1 cellular context compared by ENCODE assay signal in the genomic region with DNA sequence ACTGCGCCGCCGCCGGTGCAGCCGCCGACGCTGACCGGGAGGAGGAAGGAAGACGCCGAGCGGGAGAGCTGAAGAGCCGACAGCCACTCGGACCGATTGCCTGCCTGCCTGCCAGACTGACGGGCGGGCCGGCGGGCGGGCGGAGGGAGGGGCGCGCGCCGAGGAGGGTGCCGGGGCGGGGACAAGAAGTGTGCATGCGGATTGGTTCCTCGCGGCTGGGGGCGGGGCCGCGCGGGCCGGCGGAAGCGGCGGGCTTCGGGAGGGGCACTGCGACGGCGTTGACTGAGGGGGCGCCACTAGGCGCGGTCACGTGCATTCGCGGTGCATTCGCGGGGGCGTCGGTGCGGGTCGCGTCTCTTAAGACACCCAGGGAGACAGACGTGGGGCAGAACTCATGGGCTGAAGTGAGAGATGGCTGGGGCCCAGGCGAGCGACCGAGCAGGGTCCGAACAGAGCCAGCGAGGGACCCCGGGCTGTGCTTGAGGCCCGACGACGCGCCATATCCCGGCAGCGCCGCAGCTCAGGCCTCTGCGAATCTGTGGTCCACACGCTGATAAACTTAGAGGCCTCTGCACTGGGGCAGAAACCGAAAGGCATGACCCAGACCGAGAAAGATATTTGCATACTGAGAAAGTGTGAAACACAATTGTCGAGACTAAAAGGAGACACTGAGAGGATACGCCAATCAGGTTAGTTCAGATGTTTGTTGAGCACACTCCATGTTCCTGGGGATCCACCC.
TF ChIP-seq lines count a peak whose summit lies in the region.

A gene (minus strand): TSS at position 118 of the 739 bp plus-strand sequence. CDS start 205 bp downstream, outside the sequence.

TF ChIP-seq in HepG2, 621 proteins besides CTCF, POLR2A, EP300 and RAD21 (continued from another document and continues in another):
- TF ChIP-seq, protein P1, sequence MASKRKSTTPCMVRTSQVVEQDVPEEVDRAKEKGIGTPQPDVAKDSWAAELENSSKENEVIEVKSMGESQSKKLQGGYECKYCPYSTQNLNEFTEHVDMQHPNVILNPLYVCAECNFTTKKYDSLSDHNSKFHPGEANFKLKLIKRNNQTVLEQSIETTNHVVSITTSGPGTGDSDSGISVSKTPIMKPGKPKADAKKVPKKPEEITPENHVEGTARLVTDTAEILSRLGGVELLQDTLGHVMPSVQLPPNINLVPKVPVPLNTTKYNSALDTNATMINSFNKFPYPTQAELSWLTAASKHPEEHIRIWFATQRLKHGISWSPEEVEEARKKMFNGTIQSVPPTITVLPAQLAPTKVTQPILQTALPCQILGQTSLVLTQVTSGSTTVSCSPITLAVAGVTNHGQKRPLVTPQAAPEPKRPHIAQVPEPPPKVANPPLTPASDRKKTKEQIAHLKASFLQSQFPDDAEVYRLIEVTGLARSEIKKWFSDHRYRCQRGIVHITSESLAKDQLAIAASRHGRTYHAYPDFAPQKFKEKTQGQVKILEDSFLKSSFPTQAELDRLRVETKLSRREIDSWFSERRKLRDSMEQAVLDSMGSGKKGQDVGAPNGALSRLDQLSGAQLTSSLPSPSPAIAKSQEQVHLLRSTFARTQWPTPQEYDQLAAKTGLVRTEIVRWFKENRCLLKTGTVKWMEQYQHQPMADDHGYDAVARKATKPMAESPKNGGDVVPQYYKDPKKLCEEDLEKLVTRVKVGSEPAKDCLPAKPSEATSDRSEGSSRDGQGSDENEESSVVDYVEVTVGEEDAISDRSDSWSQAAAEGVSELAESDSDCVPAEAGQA (IDR thresholded peaks at IDR 0.05; ENCODE audit: low read depth): no peak
- TF ChIP-seq, protein P1 (CRISPR knock-in tag; IDR thresholded peaks at IDR 0.05; ENCODE audit: borderline replicate concordance): no peak
- peak; percentile 46 for TF ChIP-seq PHF21A (CRISPR knock-in tag; IDR thresholded peaks at IDR 0.05)
- no peak for TF ChIP-seq ZNF720 (CRISPR knock-in tag; IDR thresholded peaks at IDR 0.05)
- no peak for TF ChIP-seq ZNF207 (IDR thresholded peaks at IDR 0.05; ENCODE audit: borderline replicate concordance)
- TF ChIP-seq HOXD1 (CRISPR knock-in tag; IDR thresholded peaks at IDR 0.05): peak; percentile 80; the same call in 1 of the 2 replicates
- TF ChIP-seq ZNF44 (CRISPR knock-in tag; IDR thresholded peaks at IDR 0.05): no peak
- TF ChIP-seq ZNF615 (CRISPR knock-in tag; IDR thresholded peaks at IDR 0.05; ENCODE audit: borderline replicate concordance): no peak
- TF ChIP-seq ZMYM2 (CRISPR knock-in tag; IDR thresholded peaks at IDR 0.05): no peak
- no peak for TF ChIP-seq LCORL (IDR thresholded peaks at IDR 0.05)
- TF ChIP-seq LCORL (CRISPR knock-in tag; IDR thresholded peaks at IDR 0.05): peak; percentile 80
- 0 out of 2 replicates have a peak, but pooled peaks have one; percentile 33 for TF ChIP-seq RFXANK (CRISPR knock-in tag; IDR thresholded peaks at IDR 0.05)
- TF ChIP-seq ZNF160 (CRISPR knock-in tag; IDR thresholded peaks at IDR 0.05): peak; percentile 80
- TF ChIP-seq POLR2G (IDR thresholded peaks at IDR 0.05; ENCODE audit: low read depth, low read length): peak; percentile 79
- TF ChIP-seq ZBTB21 (CRISPR knock-in tag; IDR thresholded peaks at IDR 0.05): no peak
- TF ChIP-seq ZSCAN20 (CRISPR knock-in tag; IDR thresholded peaks at IDR 0.05; ENCODE audit: borderline replicate concordance): no peak
- no peak for TF ChIP-seq ZNF34 (CRISPR knock-in tag; IDR thresholded peaks at IDR 0.05; ENCODE audit: borderline replicate concordance)
- TF ChIP-seq, protein P2, sequence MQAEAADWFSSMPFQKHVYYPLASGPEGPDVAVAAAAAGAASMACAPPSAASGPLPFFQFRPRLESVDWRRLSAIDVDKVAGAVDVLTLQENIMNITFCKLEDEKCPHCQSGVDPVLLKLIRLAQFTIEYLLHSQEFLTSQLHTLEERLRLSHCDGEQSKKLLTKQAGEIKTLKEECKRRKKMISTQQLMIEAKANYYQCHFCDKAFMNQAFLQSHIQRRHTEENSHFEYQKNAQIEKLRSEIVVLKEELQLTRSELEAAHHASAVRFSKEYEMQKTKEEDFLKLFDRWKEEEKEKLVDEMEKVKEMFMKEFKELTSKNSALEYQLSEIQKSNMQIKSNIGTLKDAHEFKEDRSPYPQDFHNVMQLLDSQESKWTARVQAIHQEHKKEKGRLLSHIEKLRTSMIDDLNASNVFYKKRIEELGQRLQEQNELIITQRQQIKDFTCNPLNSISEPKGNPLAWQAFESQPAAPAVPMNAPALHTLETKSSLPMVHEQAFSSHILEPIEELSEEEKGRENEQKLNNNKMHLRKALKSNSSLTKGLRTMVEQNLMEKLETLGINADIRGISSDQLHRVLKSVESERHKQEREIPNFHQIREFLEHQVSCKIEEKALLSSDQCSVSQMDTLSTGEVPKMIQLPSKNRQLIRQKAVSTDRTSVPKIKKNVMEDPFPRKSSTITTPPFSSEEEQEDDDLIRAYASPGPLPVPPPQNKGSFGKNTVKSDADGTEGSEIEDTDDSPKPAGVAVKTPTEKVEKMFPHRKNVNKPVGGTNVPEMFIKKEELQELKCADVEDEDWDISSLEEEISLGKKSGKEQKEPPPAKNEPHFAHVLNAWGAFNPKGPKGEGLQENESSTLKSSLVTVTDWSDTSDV (CRISPR knock-in tag; IDR thresholded peaks at IDR 0.05): no peak
- 0 out of 2 replicates have a peak, but pooled peaks have one; percentile 47 for TF ChIP-seq ZNF446 (CRISPR knock-in tag; IDR thresholded peaks at IDR 0.05)
- TF ChIP-seq, protein P3, sequence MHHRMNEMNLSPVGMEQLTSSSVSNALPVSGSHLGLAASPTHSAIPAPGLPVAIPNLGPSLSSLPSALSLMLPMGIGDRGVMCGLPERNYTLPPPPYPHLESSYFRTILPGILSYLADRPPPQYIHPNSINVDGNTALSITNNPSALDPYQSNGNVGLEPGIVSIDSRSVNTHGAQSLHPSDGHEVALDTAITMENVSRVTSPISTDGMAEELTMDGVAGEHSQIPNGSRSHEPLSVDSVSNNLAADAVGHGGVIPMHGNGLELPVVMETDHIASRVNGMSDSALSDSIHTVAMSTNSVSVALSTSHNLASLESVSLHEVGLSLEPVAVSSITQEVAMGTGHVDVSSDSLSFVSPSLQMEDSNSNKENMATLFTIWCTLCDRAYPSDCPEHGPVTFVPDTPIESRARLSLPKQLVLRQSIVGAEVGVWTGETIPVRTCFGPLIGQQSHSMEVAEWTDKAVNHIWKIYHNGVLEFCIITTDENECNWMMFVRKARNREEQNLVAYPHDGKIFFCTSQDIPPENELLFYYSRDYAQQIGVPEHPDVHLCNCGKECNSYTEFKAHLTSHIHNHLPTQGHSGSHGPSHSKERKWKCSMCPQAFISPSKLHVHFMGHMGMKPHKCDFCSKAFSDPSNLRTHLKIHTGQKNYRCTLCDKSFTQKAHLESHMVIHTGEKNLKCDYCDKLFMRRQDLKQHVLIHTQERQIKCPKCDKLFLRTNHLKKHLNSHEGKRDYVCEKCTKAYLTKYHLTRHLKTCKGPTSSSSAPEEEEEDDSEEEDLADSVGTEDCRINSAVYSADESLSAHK (CRISPR knock-in tag; IDR thresholded peaks at IDR 0.05; ENCODE audit: borderline replicate concordance): no peak
- TF ChIP-seq MYNN (CRISPR knock-in tag; IDR thresholded peaks at IDR 0.05; ENCODE audit: low read depth): no peak
- TF ChIP-seq, protein P4, sequence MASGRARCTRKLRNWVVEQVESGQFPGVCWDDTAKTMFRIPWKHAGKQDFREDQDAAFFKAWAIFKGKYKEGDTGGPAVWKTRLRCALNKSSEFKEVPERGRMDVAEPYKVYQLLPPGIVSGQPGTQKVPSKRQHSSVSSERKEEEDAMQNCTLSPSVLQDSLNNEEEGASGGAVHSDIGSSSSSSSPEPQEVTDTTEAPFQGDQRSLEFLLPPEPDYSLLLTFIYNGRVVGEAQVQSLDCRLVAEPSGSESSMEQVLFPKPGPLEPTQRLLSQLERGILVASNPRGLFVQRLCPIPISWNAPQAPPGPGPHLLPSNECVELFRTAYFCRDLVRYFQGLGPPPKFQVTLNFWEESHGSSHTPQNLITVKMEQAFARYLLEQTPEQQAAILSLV (CRISPR knock-in tag; IDR thresholded peaks at IDR 0.05; ENCODE audit: borderline replicate concordance): peak; percentile 86; the same call in 1 of the 2 replicates
- TF ChIP-seq ZNF564 (CRISPR knock-in tag; IDR thresholded peaks at IDR 0.05): peak; percentile 75; the same call in 1 of the 2 replicates
- TF ChIP-seq SMAD1 (CRISPR knock-in tag; IDR thresholded peaks at IDR 0.05; ENCODE audit: borderline replicate concordance, low read depth): 0 out of 2 replicates have a peak, but pooled peaks have one; percentile 20
- peak; percentile 89 for TF ChIP-seq PHF8 (CRISPR knock-in tag; IDR thresholded peaks at IDR 0.05)
- no peak for TF ChIP-seq NBN (conservative IDR thresholded peaks at IDR 0.05)
- TF ChIP-seq ZFP36L1 (CRISPR knock-in tag; IDR thresholded peaks at IDR 0.05): no peak
- TF ChIP-seq, protein P5, sequence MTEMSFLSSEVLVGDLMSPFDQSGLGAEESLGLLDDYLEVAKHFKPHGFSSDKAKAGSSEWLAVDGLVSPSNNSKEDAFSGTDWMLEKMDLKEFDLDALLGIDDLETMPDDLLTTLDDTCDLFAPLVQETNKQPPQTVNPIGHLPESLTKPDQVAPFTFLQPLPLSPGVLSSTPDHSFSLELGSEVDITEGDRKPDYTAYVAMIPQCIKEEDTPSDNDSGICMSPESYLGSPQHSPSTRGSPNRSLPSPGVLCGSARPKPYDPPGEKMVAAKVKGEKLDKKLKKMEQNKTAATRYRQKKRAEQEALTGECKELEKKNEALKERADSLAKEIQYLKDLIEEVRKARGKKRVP (CRISPR knock-in tag; IDR thresholded peaks at IDR 0.05): peak in 1 of 2 experiments; percentile 51; a peak in 1 of 4 replicates
- TF ChIP-seq, protein P6, sequence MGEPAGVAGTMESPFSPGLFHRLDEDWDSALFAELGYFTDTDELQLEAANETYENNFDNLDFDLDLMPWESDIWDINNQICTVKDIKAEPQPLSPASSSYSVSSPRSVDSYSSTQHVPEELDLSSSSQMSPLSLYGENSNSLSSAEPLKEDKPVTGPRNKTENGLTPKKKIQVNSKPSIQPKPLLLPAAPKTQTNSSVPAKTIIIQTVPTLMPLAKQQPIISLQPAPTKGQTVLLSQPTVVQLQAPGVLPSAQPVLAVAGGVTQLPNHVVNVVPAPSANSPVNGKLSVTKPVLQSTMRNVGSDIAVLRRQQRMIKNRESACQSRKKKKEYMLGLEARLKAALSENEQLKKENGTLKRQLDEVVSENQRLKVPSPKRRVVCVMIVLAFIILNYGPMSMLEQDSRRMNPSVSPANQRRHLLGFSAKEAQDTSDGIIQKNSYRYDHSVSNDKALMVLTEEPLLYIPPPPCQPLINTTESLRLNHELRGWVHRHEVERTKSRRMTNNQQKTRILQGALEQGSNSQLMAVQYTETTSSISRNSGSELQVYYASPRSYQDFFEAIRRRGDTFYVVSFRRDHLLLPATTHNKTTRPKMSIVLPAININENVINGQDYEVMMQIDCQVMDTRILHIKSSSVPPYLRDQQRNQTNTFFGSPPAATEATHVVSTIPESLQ (CRISPR knock-in tag; conservative IDR thresholded peaks at IDR 0.05): no peak
- peak; percentile 75; the same call in 1 of the 2 replicates for TF ChIP-seq SALL1 (CRISPR knock-in tag; IDR thresholded peaks at IDR 0.05)
- TF ChIP-seq JUNB (CRISPR knock-in tag; IDR thresholded peaks at IDR 0.05; ENCODE audit: borderline replicate concordance): no peak
- TF ChIP-seq, protein P7, sequence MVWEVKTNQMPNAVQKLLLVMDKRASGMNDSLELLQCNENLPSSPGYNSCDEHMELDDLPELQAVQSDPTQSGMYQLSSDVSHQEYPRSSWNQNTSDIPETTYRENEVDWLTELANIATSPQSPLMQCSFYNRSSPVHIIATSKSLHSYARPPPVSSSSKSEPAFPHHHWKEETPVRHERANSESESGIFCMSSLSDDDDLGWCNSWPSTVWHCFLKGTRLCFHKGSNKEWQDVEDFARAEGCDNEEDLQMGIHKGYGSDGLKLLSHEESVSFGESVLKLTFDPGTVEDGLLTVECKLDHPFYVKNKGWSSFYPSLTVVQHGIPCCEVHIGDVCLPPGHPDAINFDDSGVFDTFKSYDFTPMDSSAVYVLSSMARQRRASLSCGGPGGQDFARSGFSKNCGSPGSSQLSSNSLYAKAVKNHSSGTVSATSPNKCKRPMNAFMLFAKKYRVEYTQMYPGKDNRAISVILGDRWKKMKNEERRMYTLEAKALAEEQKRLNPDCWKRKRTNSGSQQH (CRISPR knock-in tag; IDR thresholded peaks at IDR 0.05; ENCODE audit: low read depth): peak; percentile 83; the same call in 1 of the 2 replicates
- TF ChIP-seq, protein P8, sequence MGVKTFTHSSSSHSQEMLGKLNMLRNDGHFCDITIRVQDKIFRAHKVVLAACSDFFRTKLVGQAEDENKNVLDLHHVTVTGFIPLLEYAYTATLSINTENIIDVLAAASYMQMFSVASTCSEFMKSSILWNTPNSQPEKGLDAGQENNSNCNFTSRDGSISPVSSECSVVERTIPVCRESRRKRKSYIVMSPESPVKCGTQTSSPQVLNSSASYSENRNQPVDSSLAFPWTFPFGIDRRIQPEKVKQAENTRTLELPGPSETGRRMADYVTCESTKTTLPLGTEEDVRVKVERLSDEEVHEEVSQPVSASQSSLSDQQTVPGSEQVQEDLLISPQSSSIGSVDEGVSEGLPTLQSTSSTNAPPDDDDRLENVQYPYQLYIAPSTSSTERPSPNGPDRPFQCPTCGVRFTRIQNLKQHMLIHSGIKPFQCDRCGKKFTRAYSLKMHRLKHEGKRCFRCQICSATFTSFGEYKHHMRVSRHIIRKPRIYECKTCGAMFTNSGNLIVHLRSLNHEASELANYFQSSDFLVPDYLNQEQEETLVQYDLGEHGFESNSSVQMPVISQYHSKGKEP (CRISPR knock-in tag; IDR thresholded peaks at IDR 0.05): 0 out of 2 replicates have a peak, but pooled peaks have one; percentile 25
- TF ChIP-seq, protein P9, sequence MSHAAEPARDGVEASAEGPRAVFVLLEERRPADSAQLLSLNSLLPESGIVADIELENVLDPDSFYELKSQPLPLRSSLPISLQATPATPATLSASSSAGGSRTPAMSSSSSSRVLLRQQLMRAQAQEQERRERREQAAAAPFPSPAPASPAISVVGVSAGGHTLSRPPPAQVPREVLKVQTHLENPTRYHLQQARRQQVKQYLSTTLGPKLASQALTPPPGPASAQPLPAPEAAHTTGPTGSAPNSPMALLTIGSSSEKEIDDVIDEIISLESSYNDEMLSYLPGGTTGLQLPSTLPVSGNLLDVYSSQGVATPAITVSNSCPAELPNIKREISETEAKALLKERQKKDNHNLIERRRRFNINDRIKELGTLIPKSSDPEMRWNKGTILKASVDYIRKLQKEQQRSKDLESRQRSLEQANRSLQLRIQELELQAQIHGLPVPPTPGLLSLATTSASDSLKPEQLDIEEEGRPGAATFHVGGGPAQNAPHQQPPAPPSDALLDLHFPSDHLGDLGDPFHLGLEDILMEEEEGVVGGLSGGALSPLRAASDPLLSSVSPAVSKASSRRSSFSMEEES (CRISPR knock-in tag; IDR thresholded peaks at IDR 0.05): peak; percentile 90
- TF ChIP-seq TBL1XR1 (IDR thresholded peaks at IDR 0.05; ENCODE audit: borderline replicate concordance, low read length, partially characterized antibody): no peak
